In genomic region chr15:40906101-40906946, GRCh38 we compare ENCODE assay signal across 8 cellular contexts. TPM values are rescaled to one million over a fixed set of nuclear protein-coding genes. Genes with fewer than 3 reads are reported as not detected.
DNase-seq lines count a peak whose midpoint lies in the region; ATAC-seq, FAIRE-seq and TF ChIP-seq lines count a peak whose summit lies in the region.

No MANE protein-coding gene starts in this region.

- H2BK15ac ChIP-seq in H1 (ENCODE audit: low read length), result no peak overlapping the region; the same call in 1 of the 2 replicates

- peaks cover 6 to 19% (median 10%) of the 10 kb centered on the region in 4 experiments; a peak in 5 of 8 replicates for H3K36me3 ChIP-seq in H1 (ENCODE audit: control insufficient read depth in 2 of 4, insufficient read depth in 4 of 4, low read length in 3 of 4)

- no peaks in the 10 kb centered on the region for H3K79me1 ChIP-seq in H1 (ENCODE audit: low read depth, low read length)

- H2AFZ ChIP-seq in H1 (ENCODE audit: low read length), result no peak overlapping the region

- H4K20me1 ChIP-seq in H1 (replicated peaks in 1 of 2; ENCODE audit: control insufficient read depth in 1 of 2, insufficient read depth in 2 of 2, low read length in 2 of 2), result peaks cover 15 to 16% of the 10 kb centered on the region in 2 experiments

- H3K4me1 ChIP-seq in H1 (replicated peaks in 1 of 4; ENCODE audit: control insufficient read depth in 3 of 4, insufficient read depth in 4 of 4, low read length in 3 of 4), result peaks cover 0 to 12% (median 10%) of the 10 kb centered on the region in 4 experiments; a peak in 6 of 7 replicates

- H3K27me3 ChIP-seq in H1 (replicated peaks in 1 of 4; ENCODE audit: control insufficient read depth in 3 of 4, extremely low read depth in 1 of 4, insufficient read depth in 3 of 4, low read length in 3 of 4), result no peaks in the 10 kb centered on the region; a peak in 1 of 7 replicates

- peak overlapping the region; percentile 18 to 62 (median 36); a peak in 7 of 8 replicates for H3K4me3 ChIP-seq in H1 (ENCODE audit: extremely low read depth in 1 of 4, insufficient read depth in 2 of 4, low read depth in 3 of 4, low read length in 4 of 4)

- no peak for TF ChIP-seq EP300 in H1 (IDR thresholded peaks at IDR 0.05; ENCODE audit: borderline replicate concordance in 1 of 2, low read depth in 2 of 2, low read length in 2 of 2)

- H3K23me2 ChIP-seq in H1 (ENCODE audit: low read depth, low read length), result peaks cover 6% of the 10 kb centered on the region; the same call in 1 of the 2 replicates

- no peak overlapping the region for H3K56ac ChIP-seq in H1 (replicated peaks; ENCODE audit: insufficient read length, low read depth, low read length)

- WGBS in H1 (ENCODE audit: extremely low coverage in 1 of 2, insufficient coverage in 1 of 2, insufficient read length in 1 of 2, insufficient replicate concordance in 2 of 2, low coverage in 1 of 2, low lambda C conversion rate in 2 of 2, missing lambda C conversion rate in 1 of 2), 2 experiments, result 17% methylated on average over 29 of the region's 35 CpGs; no CpG with 5 or more reads in 1 of the 2 experiments

- no peak overlapping the region for H3K23ac ChIP-seq in H1 (ENCODE audit: insufficient read length)

- TF ChIP-seq RAD21 in H1 (IDR thresholded peaks at IDR 0.05 in 1 of 2, conservative IDR thresholded peaks at IDR 0.05 in 1 of 2; ENCODE audit: low read depth in 2 of 2, low read length in 2 of 2), result peak; percentile 80 to 87

- POLR2A ChIA-PET in H1 (lab: Charles Lee; ENCODE audit: partially characterized antibody), result interaction anchor here (1.5 to 11.5 kb wide), 7 partner anchors 9 to 119 kb away, joined by 4 to 209 read pairs (median 11); partner anchors contain the start of genes CHAC1, DLL4 and VPS18

- no peak overlapping the region for H4K91ac ChIP-seq in H1 (replicated peaks; ENCODE audit: insufficient read length, low read length)

- H3K18ac ChIP-seq in H1 (ENCODE audit: extremely low read depth, low read length), result no peak overlapping the region; the same call in 1 of the 2 replicates

- no peak overlapping the region for H3K14ac ChIP-seq in H1 (ENCODE audit: insufficient read length)

- H4K8ac ChIP-seq in H1 (ENCODE audit: extremely low read depth, insufficient read depth, low read length), result no peak overlapping the region

- H2BK5ac ChIP-seq in H1 (ENCODE audit: low read depth, low read length), result no peak overlapping the region

- CTCF ChIA-PET in H1 (lab: Charles Lee; ENCODE audit: partially characterized antibody), result interaction anchor here (0.6 to 20.6 kb wide), 34 partner anchors 10 to 890 kb away, joined by 3 to 619 read pairs (median 6); partner anchors contain the start of genes CHAC1, DLL4 and VPS18

- H2BK12ac ChIP-seq in H1 (ENCODE audit: low read depth, low read length), result no peak overlapping the region

- DNase-seq in AML-193 (lab: John Stamatoyannopoulos, UW), result peak; percentile 21 to 44
- peak; percentile 91 for DNase-seq in NCI-H82 (lab: John Stamatoyannopoulos, UW)
- DNase-seq in activated CD8-positive, alpha-beta memory T cell treated with anti-CD3 and anti-CD28 coated beads for 48 hours (ENCODE audit: low read depth in 2 of 3, low spot score in 2 of 3), result peak; percentile 62 to 74 (median 73)
- peak; percentile 65 to 98 for DNase-seq in H1 (ENCODE audit: low read depth in 1 of 2, low spot score in 2 of 2)
- DNase-seq in mesenteric fat pad (ENCODE audit: low spot score), result peak; percentile 97
- peak; percentile 58 for DNase-seq in stimulated activated CD8-positive, alpha-beta memory T cell treated with anti-CD3 and anti-CD28 coated beads, Interleukin-15, amount 100 ng/mL, for 1 hour (ENCODE audit: low read depth)

- H3K27ac ChIP-seq in H1 (ENCODE audit: low read depth, low read length), result no peak overlapping the region

- peak overlapping the region; percentile 45 to 92 for H3K4me2 ChIP-seq in H1 (ENCODE audit: insufficient read depth in 1 of 2, low read depth in 2 of 2, low read length in 2 of 2)

- H3K9ac ChIP-seq in H1 (replicated peaks in 1 of 4; ENCODE audit: extremely low read depth in 1 of 4, low read depth in 3 of 4, low read length in 3 of 4), result no peak overlapping the region

- no peak overlapping the region for H3K4ac ChIP-seq in H1 (replicated peaks; ENCODE audit: insufficient read length, low read depth, low read length)

- FAIRE-seq in H1 (lab: Jason Lieb, UNC), result no peak

- H2BK120ac ChIP-seq in H1 (replicated peaks; ENCODE audit: low read depth, low read length), result no peak overlapping the region

- no peak overlapping the region for H4K5ac ChIP-seq in H1 (ENCODE audit: insufficient read length, low read depth, low read length)

- no peaks in the 10 kb centered on the region for H3K79me2 ChIP-seq in H1 (ENCODE audit: control insufficient read depth in 1 of 2, insufficient read depth in 2 of 2, low read length in 2 of 2)

- H3K9me3 ChIP-seq in H1 (ENCODE audit: insufficient read depth in 2 of 2, low read depth in 1 of 2, low read length in 1 of 2), result no peaks in the 10 kb centered on the region

- peak; percentile 63 for ATAC-seq in GM19328 (IDR thresholded peaks at IDR 0.05; ENCODE audit: unreplicated experiment)
- ATAC-seq in HG03521 (IDR thresholded peaks at IDR 0.05; ENCODE audit: unreplicated experiment), result peak; percentile 52

- no peak overlapping the region for H2AK5ac ChIP-seq in H1 (ENCODE audit: low read depth, low read length)

- H2BK20ac ChIP-seq in H1 (ENCODE audit: low read length), result no peak overlapping the region

- peak in 2 of 3 experiments; percentile 80 to 97; a peak in 3 of 4 replicates for TF ChIP-seq CTCF in H1 (IDR thresholded peaks at IDR 0.05; ENCODE audit: control extremely low read depth in 1 of 3, insufficient read depth in 1 of 3, low read depth in 1 of 3, low read length in 3 of 3)

- TF ChIP-seq POLR2A in H1 (IDR thresholded peaks at IDR 0.05; ENCODE audit: control extremely low read depth in 1 of 2, low read depth in 2 of 2, low read length in 2 of 2), result no peak; a peak in 1 of 3 replicates

RNA-seq across cellular contexts. Expression of gene VPS18, which starts 12.1 kb away (rescaled TPM):
- 31.9 and 32.7 TPM in 2 replicates for total RNA-seq in H1 (2021; fragmentation: NEBNext Ultra II Directional; extraction: Animal tissue kit (Norgen Biotek cat#: 25700))
- 28.9 and 32.9 TPM in 2 replicates for polyA plus RNA-seq in H1 (2011; rRNA removed)
- 27.4 TPM for polyA plus RNA-seq in H1 (2011; cell fraction: cytosol; rRNA removed)
- 35.6 TPM for polyA plus RNA-seq in H1 (2011; cell fraction: nucleus; rRNA removed)
- polyA plus RNA-seq in H1 (2012, experiment 1 of 2), result 19.1 to 31.3 TPM (median 29.5 TPM) in 4 replicates
- polyA plus RNA-seq in H1 (2012, experiment 2 of 2), result 32.6 TPM
- 12.6 TPM for polyA plus RNA-seq in H1 (2013, experiment 1 of 2)
- 11.3 TPM for polyA plus RNA-seq in H1 (2013, experiment 2 of 2)
- polyA minus RNA-seq in H1 (2011; rRNA and poly(A)+ RNA removed), result 65.4 and 80.3 TPM in 2 replicates
- polyA minus RNA-seq in H1 (2011; cell fraction: cytosol; rRNA and poly(A)+ RNA removed), result 39.1 TPM
- 31.4 TPM for polyA minus RNA-seq in H1 (2011; cell fraction: nucleus; rRNA and poly(A)+ RNA removed)
- total RNA-seq in mesenteric fat pad, result 29.3 TPM

RNA-seq across cellular contexts. Expression of gene DLL4, which starts 22.8 kb away (rescaled TPM):
- 0.48 and 0.60 TPM in 2 replicates for total RNA-seq in H1 (2021; fragmentation: NEBNext Ultra II Directional; extraction: Animal tissue kit (Norgen Biotek cat#: 25700))
- polyA plus RNA-seq in H1 (2011; rRNA removed), result 0.22 and 0.23 TPM in 2 replicates
- 0.21 TPM for polyA plus RNA-seq in H1 (2011; cell fraction: cytosol; rRNA removed)
- polyA plus RNA-seq in H1 (2011; cell fraction: nucleus; rRNA removed), result 1.0 TPM
- polyA plus RNA-seq in H1 (2012, experiment 1 of 2), result 0.12 to 0.18 TPM (median 0.17 TPM) in 3 of 4 replicates, not detected in the other
- polyA plus RNA-seq in H1 (2012, experiment 2 of 2), result 0.16 TPM
- 0.20 TPM for polyA plus RNA-seq in H1 (2013, experiment 1 of 2)
- polyA plus RNA-seq in H1 (2013, experiment 2 of 2), result 0.20 TPM
- 0.27 and 0.85 TPM in 2 replicates for polyA minus RNA-seq in H1 (2011; rRNA and poly(A)+ RNA removed)
- not detected for polyA minus RNA-seq in H1 (2011; cell fraction: cytosol; rRNA and poly(A)+ RNA removed)
- 2.5 TPM for polyA minus RNA-seq in H1 (2011; cell fraction: nucleus; rRNA and poly(A)+ RNA removed)
- 15.2 TPM for total RNA-seq in mesenteric fat pad

RNA-seq across cellular contexts. Expression of gene RHOV, which starts 32.3 kb away (rescaled TPM):
- 2.4 and 2.7 TPM in 2 replicates for total RNA-seq in H1 (2021; fragmentation: NEBNext Ultra II Directional; extraction: Animal tissue kit (Norgen Biotek cat#: 25700))
- polyA plus RNA-seq in H1 (2011; rRNA removed), result 1.5 and 2.2 TPM in 2 replicates
- 2.8 TPM for polyA plus RNA-seq in H1 (2011; cell fraction: cytosol; rRNA removed)
- polyA plus RNA-seq in H1 (2011; cell fraction: nucleus; rRNA removed), result 2.0 TPM
- 3.6 to 3.9 TPM (median 3.7 TPM) in 4 replicates for polyA plus RNA-seq in H1 (2012, experiment 1 of 2)
- polyA plus RNA-seq in H1 (2012, experiment 2 of 2), result 2.3 TPM
- polyA plus RNA-seq in H1 (2013, experiment 1 of 2), result 1.5 TPM
- polyA plus RNA-seq in H1 (2013, experiment 2 of 2), result 1.4 TPM
- polyA minus RNA-seq in H1 (2011; rRNA and poly(A)+ RNA removed), result 1.3 and 1.5 TPM in 2 replicates
- 2.4 TPM for polyA minus RNA-seq in H1 (2011; cell fraction: cytosol; rRNA and poly(A)+ RNA removed)
- polyA minus RNA-seq in H1 (2011; cell fraction: nucleus; rRNA and poly(A)+ RNA removed), result 2.9 TPM
- not detected for total RNA-seq in mesenteric fat pad

RNA-seq across cellular contexts. Expression of gene CHAC1, which starts 46.9 kb away (rescaled TPM):
- 28.7 and 34.3 TPM in 2 replicates for total RNA-seq in H1 (2021; fragmentation: NEBNext Ultra II Directional; extraction: Animal tissue kit (Norgen Biotek cat#: 25700))
- polyA plus RNA-seq in H1 (2011; rRNA removed), result 159 and 215 TPM in 2 replicates
- 112 TPM for polyA plus RNA-seq in H1 (2011; cell fraction: cytosol; rRNA removed)
- 104 TPM for polyA plus RNA-seq in H1 (2011; cell fraction: nucleus; rRNA removed)
- polyA plus RNA-seq in H1 (2012, experiment 1 of 2), result 33.4 to 49.1 TPM (median 43.9 TPM) in 4 replicates
- 56.2 TPM for polyA plus RNA-seq in H1 (2012, experiment 2 of 2)
- 17.9 TPM for polyA plus RNA-seq in H1 (2013, experiment 1 of 2)
- 16.9 TPM for polyA plus RNA-seq in H1 (2013, experiment 2 of 2)
- polyA minus RNA-seq in H1 (2011; rRNA and poly(A)+ RNA removed), result 55.7 and 84.0 TPM in 2 replicates
- 89.2 TPM for polyA minus RNA-seq in H1 (2011; cell fraction: cytosol; rRNA and poly(A)+ RNA removed)
- 65.8 TPM for polyA minus RNA-seq in H1 (2011; cell fraction: nucleus; rRNA and poly(A)+ RNA removed)
- total RNA-seq in mesenteric fat pad, result 2.4 TPM

Comparison
In these comparisons a context has a peak if more than half of its experiments do, and no peak if none do; other contexts are left out.
1. DNase-seq: peak in every context shown above with its lines; median percentile 97 in mesenteric fat pad; 91 in NCI-H82; 82 in H1; 73 in activated CD8-positive, alpha-beta memory T cell treated with anti-CD3 and anti-CD28 coated beads for 48 hours; 58 in stimulated activated CD8-positive, alpha-beta memory T cell treated with anti-CD3 and anti-CD28 coated beads, Interleukin-15, amount 100 ng/mL, for 1 hour; 32 in AML-193.
2. RNA of gene DLL4, which starts 22.8 kb away (total RNA-seq): 15.2 TPM in mesenteric fat pad (single experiment); 0.48 to 0.60 TPM in H1; every median in the first group is over 10 times any median in the second.